ENCODE assay signal across 14 cellular contexts in the genomic region with DNA sequence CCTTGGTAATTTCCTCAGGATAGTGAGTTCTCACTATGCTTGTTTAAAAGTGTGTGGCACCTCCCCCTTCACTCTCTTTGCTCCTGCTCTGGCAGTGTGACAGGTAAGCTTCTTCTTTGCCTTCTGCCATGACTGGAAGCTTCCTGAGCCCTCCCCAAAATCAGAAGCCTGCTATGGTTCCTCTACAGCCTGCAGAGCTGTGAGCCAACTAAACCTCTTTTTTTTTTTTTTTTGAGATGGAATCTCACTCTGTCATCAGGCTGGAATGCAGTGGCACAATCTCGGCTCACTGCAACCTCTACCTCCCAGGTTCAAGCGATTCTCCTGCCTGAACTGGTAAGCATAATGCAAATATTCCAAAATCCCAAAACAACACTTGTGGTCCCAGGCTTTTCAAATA.
A peak's percentile ranks its signal among the peaks of the same experiment; 100 is the strongest.
DNase-seq lines count a peak whose midpoint lies in the region; ATAC-seq and TF ChIP-seq lines count a peak whose summit lies in the region.
"Had no signal": no experiment of that assay in that cellular context is flagged by ENCODE, and none has a peak within 500 bp of the region (broad histone marks: within the 10 kb centered on the region; RNA-seq: fewer than 3 reads in every experiment).

No MANE protein-coding gene starts in this region.

- peaks cover 13% of the 10 kb centered on the region for H3K4me1 ChIP-seq in HUES48 (ENCODE audit: control insufficient read depth, insufficient read depth, low read length)
- peaks cover 60% of the 10 kb centered on the region for H3K4me1 ChIP-seq in stomach smooth muscle (ENCODE audit: control insufficient read depth, insufficient read depth, low read length)
- H3K4me1 ChIP-seq: SJCRH30 had no signal

- TF ChIP-seq CTCF in brain microvascular endothelial cell (IDR thresholded peaks at IDR 0.05; ENCODE audit: low read depth, low read length, missing control alignments) (no peak), WERI-Rb-1 (IDR thresholded peaks at IDR 0.05; ENCODE audit: low read depth, low read length) (no peak)

- no peak overlapping the region for H3K4me3 ChIP-seq in HUES48 (ENCODE audit: low read depth, low read length)
- H3K4me3 ChIP-seq in brain microvascular endothelial cell (ENCODE audit: low read depth, low read length) = no peak overlapping the region
- no peak overlapping the region for H3K4me3 ChIP-seq in stomach smooth muscle (ENCODE audit: low read length in 2 of 2)
- H3K4me3 ChIP-seq in WERI-Rb-1 (ENCODE audit: low read depth, low read length) = no peak overlapping the region
- H3K4me3 ChIP-seq: heart right ventricle, SJCRH30 had no signal

- H3K9me3 ChIP-seq in HUES48 (ENCODE audit: control insufficient read depth, insufficient read depth, low read length) = no peaks in the 10 kb centered on the region
- no peaks in the 10 kb centered on the region for H3K9me3 ChIP-seq in stomach smooth muscle (ENCODE audit: control insufficient read depth in 2 of 2, low read length in 2 of 2)
- H3K9me3 ChIP-seq in WERI-Rb-1 (ENCODE audit: severe bottlenecking) = no peaks in the 10 kb centered on the region
- H3K9me3 ChIP-seq: SJCRH30 had no signal

- H3K9ac ChIP-seq in HUES48 (ENCODE audit: low read depth, low read length) (no peak overlapping the region), stomach smooth muscle (ENCODE audit: low read length in 2 of 2) (peak overlapping the region in 1 of 2 donors; percentile 51)

- H3K36me3 ChIP-seq in HUES48 (ENCODE audit: control insufficient read depth, insufficient read depth, low read length) (no peaks in the 10 kb centered on the region), brain microvascular endothelial cell (replicated peaks) (no peaks in the 10 kb centered on the region), stomach smooth muscle (ENCODE audit: control insufficient read depth in 2 of 2, insufficient read depth in 2 of 2, low read length in 2 of 2) (no peaks in the 10 kb centered on the region), WERI-Rb-1 (no peaks in the 10 kb centered on the region)
- H3K36me3 ChIP-seq: heart right ventricle, SJCRH30 had no signal

- DNase-seq in brain microvascular endothelial cell (peak; percentile 24), islet precursor cell (peak; percentile 80), COLO829 (ENCODE audit: low spot score) (no peak), DMS53 treated with DMSO at 0.1 percent for 48 hours (lab: John Stamatoyannopoulos, UW; ENCODE audit: unreplicated experiment) (no peak), WERI-Rb-1 (no peak)
- DNase-seq: activated CD8-positive, alpha-beta memory T cell treated with anti-CD3 and anti-CD28 coated beads, Interleukin-2, amount 50 U/mL, for 4 hours; effector CD4-positive, alpha-beta T cell; heart right ventricle; SJCRH30; stimulated activated CD4-positive, alpha-beta T cell treated with anti-CD3 and anti-CD28 coated beads, Interleukin-4, amount 100 ng/mL, for 24 hours; stimulated activated naive CD8-positive, alpha-beta T cell treated with anti-CD3 and anti-CD28 coated beads, Interleukin-15, Interleukin-2, amounts not matched to agents 100 U/mL and 50 U/mL, for 24 hours had no signal

- ATAC-seq in GM21423 (IDR thresholded peaks at IDR 0.05; ENCODE audit: unreplicated experiment) = no peak
- ATAC-seq: heart right ventricle had no signal

- no peaks in the 10 kb centered on the region for H3K27me3 ChIP-seq in HUES48 (ENCODE audit: control insufficient read depth, insufficient read depth, low read length)
- no peaks in the 10 kb centered on the region for H3K27me3 ChIP-seq in brain microvascular endothelial cell (replicated peaks)
- no peaks in the 10 kb centered on the region for H3K27me3 ChIP-seq in stomach smooth muscle (ENCODE audit: control insufficient read depth in 1 of 2, insufficient read depth in 2 of 2, low read length in 2 of 2)
- no peaks in the 10 kb centered on the region for H3K27me3 ChIP-seq in WERI-Rb-1 (ENCODE audit: insufficient read depth, low read depth, severe bottlenecking)
- H3K27me3 ChIP-seq: heart right ventricle had no signal

- peak overlapping the region; percentile 75 for H3K27ac ChIP-seq in HUES48 (ENCODE audit: low read depth, low read length)
- no peak overlapping the region for H3K27ac ChIP-seq in brain microvascular endothelial cell
- peak overlapping the region; percentile 86 for H3K27ac ChIP-seq in stomach smooth muscle (ENCODE audit: low read length)
- H3K27ac ChIP-seq in WERI-Rb-1 = no peak overlapping the region
- H3K27ac ChIP-seq: heart right ventricle, SJCRH30 had no signal

- in situ Hi-C loops in brain microvascular endothelial cell (cut with HindIII; ENCODE audit: low pct_ligation_motif_present, low sequenced_read_pairs) = no loop called here

Comparison
In these comparisons a context has a peak if more than half of its experiments do, and no peak if none do; other contexts are left out.
1. H3K27ac ChIP-seq: peak in HUES48 (single experiment) and stomach smooth muscle (single experiment); none in brain microvascular endothelial cell (single experiment) and WERI-Rb-1 (single experiment).
2. DNase-seq: peak in brain microvascular endothelial cell (single experiment) and islet precursor cell (single experiment); none in COLO829 (single experiment), DMS53 treated with DMSO at 0.1 percent for 48 hours (single experiment) and WERI-Rb-1 (single experiment).